1 cellular context compared by ENCODE assay signal in the genomic region with DNA sequence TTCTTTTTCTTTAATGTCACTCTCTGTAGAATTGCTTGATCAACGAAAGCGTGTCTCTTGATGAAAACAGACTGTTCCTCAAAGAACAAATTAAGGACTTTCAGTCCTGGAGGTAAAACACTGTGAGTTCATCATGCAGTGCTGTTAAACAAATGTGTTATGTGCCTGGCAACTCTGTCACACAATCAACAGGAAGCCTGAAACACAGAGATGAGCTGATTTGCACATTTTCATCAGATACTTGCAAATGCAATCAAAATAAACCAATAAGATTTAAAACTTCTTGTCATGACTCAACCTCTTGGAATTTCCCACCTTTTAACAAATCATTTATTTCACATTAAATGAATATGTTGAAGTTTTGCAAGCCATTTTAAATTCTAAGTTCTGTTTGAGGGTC.
TF ChIP-seq lines count a peak whose summit lies in the region.

No MANE protein-coding gene starts in this region.

TF ChIP-seq in neural cell, 6 proteins besides CTCF, POLR2A, EP300 and RAD21 (continued from another document):
- TF ChIP-seq, protein P1, sequence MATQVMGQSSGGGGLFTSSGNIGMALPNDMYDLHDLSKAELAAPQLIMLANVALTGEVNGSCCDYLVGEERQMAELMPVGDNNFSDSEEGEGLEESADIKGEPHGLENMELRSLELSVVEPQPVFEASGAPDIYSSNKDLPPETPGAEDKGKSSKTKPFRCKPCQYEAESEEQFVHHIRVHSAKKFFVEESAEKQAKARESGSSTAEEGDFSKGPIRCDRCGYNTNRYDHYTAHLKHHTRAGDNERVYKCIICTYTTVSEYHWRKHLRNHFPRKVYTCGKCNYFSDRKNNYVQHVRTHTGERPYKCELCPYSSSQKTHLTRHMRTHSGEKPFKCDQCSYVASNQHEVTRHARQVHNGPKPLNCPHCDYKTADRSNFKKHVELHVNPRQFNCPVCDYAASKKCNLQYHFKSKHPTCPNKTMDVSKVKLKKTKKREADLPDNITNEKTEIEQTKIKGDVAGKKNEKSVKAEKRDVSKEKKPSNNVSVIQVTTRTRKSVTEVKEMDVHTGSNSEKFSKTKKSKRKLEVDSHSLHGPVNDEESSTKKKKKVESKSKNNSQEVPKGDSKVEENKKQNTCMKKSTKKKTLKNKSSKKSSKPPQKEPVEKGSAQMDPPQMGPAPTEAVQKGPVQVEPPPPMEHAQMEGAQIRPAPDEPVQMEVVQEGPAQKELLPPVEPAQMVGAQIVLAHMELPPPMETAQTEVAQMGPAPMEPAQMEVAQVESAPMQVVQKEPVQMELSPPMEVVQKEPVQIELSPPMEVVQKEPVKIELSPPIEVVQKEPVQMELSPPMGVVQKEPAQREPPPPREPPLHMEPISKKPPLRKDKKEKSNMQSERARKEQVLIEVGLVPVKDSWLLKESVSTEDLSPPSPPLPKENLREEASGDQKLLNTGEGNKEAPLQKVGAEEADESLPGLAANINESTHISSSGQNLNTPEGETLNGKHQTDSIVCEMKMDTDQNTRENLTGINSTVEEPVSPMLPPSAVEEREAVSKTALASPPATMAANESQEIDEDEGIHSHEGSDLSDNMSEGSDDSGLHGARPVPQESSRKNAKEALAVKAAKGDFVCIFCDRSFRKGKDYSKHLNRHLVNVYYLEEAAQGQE (IDR thresholded peaks at IDR 0.05; ENCODE audit: borderline replicate concordance) = no peak
TF ChIP-seq in neural cell: peak in this region for 0.
